ENCODE assay signal across 10 cellular contexts in the genomic region with DNA sequence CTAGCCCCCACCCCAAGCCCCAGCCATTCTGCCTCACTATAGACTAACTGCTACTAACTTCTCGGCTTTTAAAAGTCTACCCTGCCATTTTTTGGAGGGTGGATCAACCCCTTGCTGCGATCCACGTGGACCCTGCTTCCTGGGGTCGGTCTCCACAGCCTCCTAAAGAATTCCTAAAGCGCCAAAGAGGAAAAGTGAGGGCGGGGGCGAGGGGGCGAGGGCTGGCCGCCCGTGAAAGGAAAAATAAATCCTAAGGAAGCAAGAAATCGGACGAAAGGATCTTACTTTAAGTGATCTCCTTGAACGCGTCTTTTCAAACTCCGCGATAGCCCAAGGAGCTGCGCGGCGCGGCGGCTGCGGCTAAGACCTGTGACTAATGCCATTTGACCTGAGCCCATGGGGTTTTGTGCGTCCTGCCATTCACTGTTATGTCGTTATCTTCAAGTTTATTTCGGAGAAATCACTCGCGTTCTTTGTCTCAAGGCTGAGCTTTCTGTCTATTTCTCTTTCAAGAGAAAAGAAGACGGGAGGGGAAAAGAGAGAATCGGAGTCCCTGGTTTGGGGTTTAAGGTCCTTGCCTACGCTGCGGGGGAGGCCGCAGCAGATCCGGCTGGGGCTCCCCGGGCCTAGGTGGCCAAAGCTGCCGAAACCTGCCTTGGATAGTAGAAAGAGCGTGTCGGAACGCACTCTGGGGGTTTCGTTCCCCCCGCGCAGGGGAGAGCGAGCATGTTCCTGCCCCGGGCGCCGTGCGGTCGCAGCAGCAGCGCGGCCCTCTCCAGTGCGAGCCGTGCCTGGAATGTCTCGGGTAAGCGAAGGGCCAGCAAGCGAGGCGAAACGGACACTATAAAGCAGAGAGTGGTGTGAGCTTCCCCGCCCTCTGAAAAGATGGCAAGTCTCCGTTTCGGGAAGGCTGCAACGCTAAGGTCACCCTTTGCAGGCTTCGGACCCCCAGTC. TPM values are rescaled to one million over a fixed set of nuclear protein-coding genes. Genes with fewer than 3 reads are reported as not detected.
DNase-seq lines count a peak whose midpoint lies in the region; ATAC-seq, FAIRE-seq and TF ChIP-seq lines count a peak whose summit lies in the region.
"Had no signal": no experiment of that assay in that cellular context is flagged by ENCODE, and none has a peak within 500 bp of the region (broad histone marks: within the 10 kb centered on the region; RNA-seq: fewer than 3 reads in every experiment).

No MANE protein-coding gene starts in this region.

- H3K4me3 ChIP-seq in astrocyte (ENCODE audit: insufficient read depth, low read depth, low read length) (peak overlapping the region; percentile 1), thoracic aorta (peak overlapping the region; percentile 54)

- peaks cover 90% of the 10 kb centered on the region for H3K27me3 Mint-ChIP-seq in astrocyte (ENCODE audit: low read depth, unreplicated experiment)

- H3K4me1 ChIP-seq in astrocyte (ENCODE audit: insufficient read depth, low read length) (peaks cover 4% of the 10 kb centered on the region), thoracic aorta (ENCODE audit: control insufficient read depth in 1 of 2, low read depth in 2 of 2) (peaks cover 8 to 10% of the 10 kb centered on the region in 2 donors)

- H2AFZ ChIP-seq in astrocyte (ENCODE audit: low read depth, low read length) = peak overlapping the region; percentile 69

- peaks cover 2% of the 10 kb centered on the region for H3K4me1 Mint-ChIP-seq in astrocyte (ENCODE audit: low read depth, unreplicated experiment)

- H3K27me3 ChIP-seq in astrocyte (ENCODE audit: insufficient read depth, low read length) (peaks cover 84% of the 10 kb centered on the region), thoracic aorta (replicated peaks; ENCODE audit: insufficient read depth) (peaks cover 6% of the 10 kb centered on the region)

- H3K27ac Mint-ChIP-seq in astrocyte (ENCODE audit: unreplicated experiment) = peak overlapping the region; percentile 49

- peaks cover 9% of the 10 kb centered on the region for H4K20me1 ChIP-seq in astrocyte (ENCODE audit: insufficient read depth, low read length)

- peak overlapping the region; percentile 83 for H3K4me3 Mint-ChIP-seq in astrocyte (ENCODE audit: unreplicated experiment)

- ATAC-seq in thoracic aorta (ENCODE audit: insufficient number of reproducible peaks, low FRiP score, low read depth) (no peak), HG03378 (IDR thresholded peaks at IDR 0.05; ENCODE audit: unreplicated experiment) (no peak)

- H3K9ac ChIP-seq in astrocyte (ENCODE audit: low read length) = no peak overlapping the region
- H3K9ac ChIP-seq: KMS-11 had no signal

- H3K4me2 ChIP-seq in astrocyte (ENCODE audit: low read length) = peak overlapping the region; percentile 82
- H3K4me2 ChIP-seq: KMS-11 had no signal

- H3K36me3 ChIP-seq in astrocyte (ENCODE audit: insufficient read depth, low read length) = no peaks in the 10 kb centered on the region
- H3K36me3 ChIP-seq in thoracic aorta = no peaks in the 10 kb centered on the region

- peaks cover 9% of the 10 kb centered on the region for H3K9me3 ChIP-seq in astrocyte (ENCODE audit: insufficient read depth, low read depth, low read length)
- no peaks in the 10 kb centered on the region for H3K9me3 ChIP-seq in thoracic aorta

- TF ChIP-seq CTCF in astrocyte (IDR thresholded peaks at IDR 0.05; ENCODE audit: insufficient read depth, low read depth, low read length) = no peak
- no peak for TF ChIP-seq CTCF in thoracic aorta (IDR thresholded peaks at IDR 0.05)

- peak; percentile 24 for DNase-seq in activated T-cell treated with anti-CD3 and anti-CD28 coated beads, Interleukin-2, amount 50 U/mL, for 1 hour
- no peak for DNase-seq in activated T-cell treated with anti-CD3 and anti-CD28 coated beads for 4 hours
- peak; percentile 15 for DNase-seq in astrocyte (ENCODE audit: low read depth)
- peak; percentile 37 for DNase-seq in iris pigment epithelial cell (ENCODE audit: low read depth)
- no peak for DNase-seq in thoracic aorta (ENCODE audit: low spot score)
- no peak for DNase-seq in SHP77 treated with DMSO at 0.1 percent for 48 hours (lab: John Stamatoyannopoulos, UW)
- no peak for DNase-seq in NOMO-1 (lab: John Stamatoyannopoulos, UW; ENCODE audit: unreplicated experiment in 2 of 2)

- peaks cover 31% of the 10 kb centered on the region for H3K9me3 Mint-ChIP-seq in astrocyte (ENCODE audit: unreplicated experiment)

- FAIRE-seq in astrocyte (lab: Jason Lieb, UNC) = no peak

- no peaks in the 10 kb centered on the region for H3K79me2 ChIP-seq in astrocyte (ENCODE audit: insufficient read depth, low read length)

- H3K27ac ChIP-seq in astrocyte (ENCODE audit: low read depth, low read length) (no peak overlapping the region), thoracic aorta (no peak overlapping the region)
- H3K27ac ChIP-seq: KMS-11 had no signal

- peaks cover 7% of the 10 kb centered on the region for H3K36me3 Mint-ChIP-seq in astrocyte (ENCODE audit: low read depth, unreplicated experiment)

RNA-seq across cellular contexts. Expression of a gene that starts 2.8 kb away (rescaled TPM):
- total RNA-seq in astrocyte (not detected in 2 replicates), thoracic aorta (not detected)
- total RNA-seq: aorta had no signal

Comparison
In these comparisons a context has a peak if more than half of its experiments do, and no peak if none do; other contexts are left out.
1. DNase-seq: peak in activated T-cell treated with anti-CD3 and anti-CD28 coated beads, Interleukin-2, amount 50 U/mL, for 1 hour (single experiment), astrocyte (single experiment) and iris pigment epithelial cell (single experiment); none in activated T-cell treated with anti-CD3 and anti-CD28 coated beads for 4 hours (single experiment), thoracic aorta (single experiment), SHP77 treated with DMSO at 0.1 percent for 48 hours (single experiment) and NOMO-1 (0 of 2).